Comparison of ENCODE assay signal across 2 cellular contexts in the genomic region with DNA sequence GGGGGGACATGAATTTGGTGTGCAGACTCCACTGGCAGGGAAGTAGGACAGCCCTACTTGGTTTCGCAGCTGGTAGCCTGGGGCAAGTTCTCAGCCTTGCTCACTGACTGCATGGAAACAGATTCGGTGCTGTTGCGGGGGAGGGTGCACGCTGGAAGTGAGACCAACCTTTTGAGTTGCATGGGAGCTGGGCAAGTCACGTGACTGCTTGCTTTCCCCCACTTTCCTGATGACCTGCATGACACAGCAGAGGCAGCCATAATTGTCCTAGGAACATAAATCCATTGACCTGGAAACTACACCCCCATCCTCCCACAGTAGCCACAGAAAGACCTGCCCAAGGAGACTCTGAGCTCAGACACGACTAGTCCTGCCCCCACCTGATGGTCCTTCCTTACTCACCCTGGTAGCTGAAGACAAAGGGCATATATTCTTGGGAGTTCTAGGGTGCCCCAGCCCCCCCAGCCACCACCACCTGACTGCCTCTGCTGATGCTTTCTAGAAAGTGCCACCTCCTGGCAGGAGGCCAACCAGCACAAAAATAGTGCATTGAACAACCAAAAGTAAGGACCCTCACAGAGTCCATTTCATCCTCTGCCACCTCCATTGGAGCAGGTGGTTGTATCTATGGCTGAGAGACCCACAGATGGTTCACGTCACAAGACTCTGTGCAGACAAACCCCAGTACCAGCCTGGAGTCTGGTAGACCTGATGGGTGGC.
TF ChIP-seq lines count a peak whose summit lies in the region.

No MANE protein-coding gene starts in this region.

TF ChIP-seq in IMR-90, 13 proteins besides CTCF, POLR2A, EP300 and RAD21:
- TF ChIP-seq SMC3 (IDR thresholded peaks at IDR 0.05; ENCODE audit: low read depth, low read length): no peak
- TF ChIP-seq BHLHE40 (IDR thresholded peaks at IDR 0.05; ENCODE audit: low read depth, low read length): no peak
- TF ChIP-seq, protein P1, sequence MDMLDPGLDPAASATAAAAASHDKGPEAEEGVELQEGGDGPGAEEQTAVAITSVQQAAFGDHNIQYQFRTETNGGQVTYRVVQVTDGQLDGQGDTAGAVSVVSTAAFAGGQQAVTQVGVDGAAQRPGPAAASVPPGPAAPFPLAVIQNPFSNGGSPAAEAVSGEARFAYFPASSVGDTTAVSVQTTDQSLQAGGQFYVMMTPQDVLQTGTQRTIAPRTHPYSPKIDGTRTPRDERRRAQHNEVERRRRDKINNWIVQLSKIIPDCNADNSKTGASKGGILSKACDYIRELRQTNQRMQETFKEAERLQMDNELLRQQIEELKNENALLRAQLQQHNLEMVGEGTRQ (IDR thresholded peaks at IDR 0.05; ENCODE audit: low read depth, low read length): no peak
- TF ChIP-seq RCOR1 (IDR thresholded peaks at IDR 0.05; ENCODE audit: insufficient replicate concordance, low read length): no peak
- TF ChIP-seq MAFK (IDR thresholded peaks at IDR 0.05; ENCODE audit: low read depth, low read length): no peak
- no peak for TF ChIP-seq MXI1 (IDR thresholded peaks at IDR 0.05; ENCODE audit: borderline replicate concordance, low read depth, low read length)
- TF ChIP-seq, protein P2, sequence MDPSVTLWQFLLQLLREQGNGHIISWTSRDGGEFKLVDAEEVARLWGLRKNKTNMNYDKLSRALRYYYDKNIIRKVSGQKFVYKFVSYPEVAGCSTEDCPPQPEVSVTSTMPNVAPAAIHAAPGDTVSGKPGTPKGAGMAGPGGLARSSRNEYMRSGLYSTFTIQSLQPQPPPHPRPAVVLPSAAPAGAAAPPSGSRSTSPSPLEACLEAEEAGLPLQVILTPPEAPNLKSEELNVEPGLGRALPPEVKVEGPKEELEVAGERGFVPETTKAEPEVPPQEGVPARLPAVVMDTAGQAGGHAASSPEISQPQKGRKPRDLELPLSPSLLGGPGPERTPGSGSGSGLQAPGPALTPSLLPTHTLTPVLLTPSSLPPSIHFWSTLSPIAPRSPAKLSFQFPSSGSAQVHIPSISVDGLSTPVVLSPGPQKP (IDR thresholded peaks at IDR 0.05; ENCODE audit: borderline replicate concordance, low read depth, low read length): no peak
- TF ChIP-seq CEBPB (IDR thresholded peaks at IDR 0.05; ENCODE audit: low read depth, low read length): no peak
- no peak for TF ChIP-seq CHD1 (IDR thresholded peaks at IDR 0.05; ENCODE audit: low read depth, low read length)
- no peak for TF ChIP-seq MAZ (IDR thresholded peaks at IDR 0.05; ENCODE audit: borderline replicate concordance, low read depth, low read length)
- TF ChIP-seq FOS (IDR thresholded peaks at IDR 0.05; ENCODE audit: low read depth, low read length): no peak
- TF ChIP-seq NFE2L2 (IDR thresholded peaks at IDR 0.05; ENCODE audit: low read depth, low read length): no peak
- TF ChIP-seq RFX5 (IDR thresholded peaks at IDR 0.05; ENCODE audit: low read depth, low read length): no peak

TF ChIP-seq in H1, 55 proteins besides CTCF, POLR2A, EP300 and RAD21:
- TF ChIP-seq, protein P3, sequence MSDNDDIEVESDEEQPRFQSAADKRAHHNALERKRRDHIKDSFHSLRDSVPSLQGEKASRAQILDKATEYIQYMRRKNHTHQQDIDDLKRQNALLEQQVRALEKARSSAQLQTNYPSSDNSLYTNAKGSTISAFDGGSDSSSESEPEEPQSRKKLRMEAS (IDR thresholded peaks at IDR 0.05): peak; percentile 70
- no peak for TF ChIP-seq SIN3A (conservative IDR thresholded peaks at IDR 0.05 in 1 of 2, IDR thresholded peaks at IDR 0.05 in 1 of 2; ENCODE audit: low read depth in 1 of 2, low read length in 2 of 2)
- TF ChIP-seq, protein P4, sequence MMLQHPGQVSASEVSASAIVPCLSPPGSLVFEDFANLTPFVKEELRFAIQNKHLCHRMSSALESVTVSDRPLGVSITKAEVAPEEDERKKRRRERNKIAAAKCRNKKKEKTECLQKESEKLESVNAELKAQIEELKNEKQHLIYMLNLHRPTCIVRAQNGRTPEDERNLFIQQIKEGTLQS (IDR thresholded peaks at IDR 0.05; ENCODE audit: insufficient read depth, low read depth, low read length): no peak
- TF ChIP-seq, protein P5, sequence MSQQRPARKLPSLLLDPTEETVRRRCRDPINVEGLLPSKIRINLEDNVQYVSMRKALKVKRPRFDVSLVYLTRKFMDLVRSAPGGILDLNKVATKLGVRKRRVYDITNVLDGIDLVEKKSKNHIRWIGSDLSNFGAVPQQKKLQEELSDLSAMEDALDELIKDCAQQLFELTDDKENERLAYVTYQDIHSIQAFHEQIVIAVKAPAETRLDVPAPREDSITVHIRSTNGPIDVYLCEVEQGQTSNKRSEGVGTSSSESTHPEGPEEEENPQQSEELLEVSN (IDR thresholded peaks at IDR 0.05): peak; percentile 68; the same call in 1 of the 2 replicates
